Comparison of ENCODE assay signal across 20 cellular contexts in the genomic region with DNA sequence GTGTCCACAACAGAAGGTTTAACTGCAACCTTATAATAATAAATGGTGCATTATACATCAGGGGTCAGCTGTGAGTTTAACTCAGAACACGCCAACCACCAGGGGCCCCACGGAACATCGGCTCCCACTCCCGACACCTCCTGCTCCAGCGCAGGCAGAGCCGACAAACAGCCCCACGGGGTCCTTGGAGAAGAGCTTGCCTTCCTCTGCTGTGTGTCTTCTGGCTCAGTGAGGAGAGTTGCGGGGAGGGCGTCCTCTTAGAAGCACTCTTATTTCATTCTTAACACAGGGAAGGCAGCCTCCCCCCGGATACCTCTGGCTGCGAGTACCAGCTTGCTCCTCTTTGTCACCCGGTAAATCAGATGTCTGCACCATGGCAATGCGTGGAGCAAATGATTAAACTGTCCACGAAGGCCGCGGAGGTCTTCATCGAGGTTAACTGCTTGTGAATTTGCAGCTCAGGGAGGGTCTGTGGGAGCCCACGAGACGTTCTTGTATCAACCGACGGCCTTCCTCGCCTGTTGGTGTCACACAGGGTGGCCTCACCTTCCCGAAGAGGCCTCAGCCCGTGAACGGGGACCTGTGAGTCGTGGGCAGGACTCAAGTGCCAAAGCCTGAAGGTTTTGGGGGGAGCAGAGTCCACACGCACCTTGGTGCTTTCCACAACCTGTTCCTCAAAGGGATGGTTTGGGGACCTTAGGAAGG.
"Had no signal": no experiment of that assay in that cellular context is flagged by ENCODE, and none has a peak within 500 bp of the region (broad histone marks: within the 10 kb centered on the region; RNA-seq: fewer than 3 reads in every experiment).

No MANE protein-coding gene starts in this region.

- H3K9me3 Mint-ChIP-seq: activated naive CD4-positive, alpha-beta T cell treated with anti-CD3 and anti-CD28 coated beads, Interleukin-2, amount 50 U/mL, for 72 hours; activated T-cell treated with anti-CD3 and anti-CD28 coated beads, Interleukin-2, amount 50 U/mL, for 24 hours; activated T-helper 17 cell treated with anti-CD3 and anti-CD28 coated beads, Interleukin-2, amount 50 U/mL, for 72 hours; T-helper 1 cell treated with Interleukin-12 subunit alpha and Interleukin-12 subunit beta and Interleukin-4 antibody, amounts not matched to agents 30 μg/mL and 1 μg/mL, for 36 hours; WTC11 had no signal

- H3K4me1 Mint-ChIP-seq: activated T-helper 17 cell treated with anti-CD3 and anti-CD28 coated beads, Interleukin-2, amount 50 U/mL, for 72 hours; nephron progenitor cell; WTC11 had no signal

- H3K4me3 Mint-ChIP-seq: activated T-cell treated with anti-CD3 and anti-CD28 coated beads, Interleukin-2, amount 50 U/mL, for 24 hours; activated T-helper 17 cell treated with anti-CD3 and anti-CD28 coated beads, Interleukin-2, amount 50 U/mL, for 72 hours; brain; nephron progenitor cell; T-helper 1 cell treated with Interleukin-12 subunit alpha and Interleukin-12 subunit beta and Interleukin-4 antibody, amounts not matched to agents 30 μg/mL and 1 μg/mL, for 36 hours; WTC11 had no signal

- H3K27ac ChIP-seq: foreskin keratinocyte, tibial artery had no signal

- H3K4me3 ChIP-seq: mucosa of descending colon, tibial artery had no signal

- H3K36me3 Mint-ChIP-seq: activated naive CD4-positive, alpha-beta T cell treated with anti-CD3 and anti-CD28 coated beads, Interleukin-2, amount 50 U/mL, for 72 hours; brain; WTC11 had no signal

- H3K27ac Mint-ChIP-seq: activated naive CD4-positive, alpha-beta T cell treated with anti-CD3 and anti-CD28 coated beads, Interleukin-2, amount 50 U/mL, for 72 hours; activated T-cell treated with anti-CD3 and anti-CD28 coated beads, Interleukin-2, amount 50 U/mL, for 24 hours; activated T-helper 17 cell treated with anti-CD3 and anti-CD28 coated beads, Interleukin-2, amount 50 U/mL, for 72 hours; brain; nephron progenitor cell; T-helper 1 cell treated with Interleukin-12 subunit alpha and Interleukin-12 subunit beta and Interleukin-4 antibody, amounts not matched to agents 30 μg/mL and 1 μg/mL, for 36 hours; WTC11 had no signal

- DNase-seq: activated CD4-positive, alpha-beta T cell treated with anti-CD3 and anti-CD28 coated beads, Interleukin-2, amount 50 U/mL, for 4 hours; activated T-cell treated with anti-CD3 and anti-CD28 coated beads, Interleukin-2, amount 50 U/mL, for 24 hours; dermis blood vessel endothelial cell; effector memory CD4-positive, alpha-beta T cell; foreskin keratinocyte; mesenchymal stem cell; mucosa of descending colon; nephron progenitor cell; nucleus accumbens; stimulated activated CD4-positive, alpha-beta T cell treated with anti-CD3 and anti-CD28 coated beads, Interleukin-4, amount 100 ng/mL, for 4 hours; stimulated activated naive CD8-positive, alpha-beta T cell treated with anti-CD3 and anti-CD28 coated beads, Interleukin-15, Interleukin-2, amounts not matched to agents 100 U/mL and 50 U/mL, for 24 hours; substantia nigra; T1000 had no signal

- H3K27me3 ChIP-seq: foreskin keratinocyte had no signal

- H3K36me3 ChIP-seq: tibial artery had no signal

- ATAC-seq: activated naive CD4-positive, alpha-beta T cell treated with anti-CD3 and anti-CD28 coated beads, Interleukin-2, amount 50 U/mL, for 72 hours; activated T-helper 17 cell treated with anti-CD3 and anti-CD28 coated beads, Interleukin-2, amount 50 U/mL, for 72 hours; foreskin keratinocyte; mucosa of descending colon; stimulated activated naive CD8-positive, alpha-beta T cell treated with anti-CD3 and anti-CD28 coated beads, Interleukin-15, Interleukin-2, amounts not matched to agents 100 U/mL and 50 U/mL, for 24 hours; WTC11 had no signal

- H3K9me3 ChIP-seq: mucosa of descending colon, tibial artery had no signal

- H3K4me1 ChIP-seq: foreskin keratinocyte, tibial artery had no signal

- FAIRE-seq: urothelium cell line had no signal
